31 cellular contexts compared by ENCODE assay signal in the genomic region with DNA sequence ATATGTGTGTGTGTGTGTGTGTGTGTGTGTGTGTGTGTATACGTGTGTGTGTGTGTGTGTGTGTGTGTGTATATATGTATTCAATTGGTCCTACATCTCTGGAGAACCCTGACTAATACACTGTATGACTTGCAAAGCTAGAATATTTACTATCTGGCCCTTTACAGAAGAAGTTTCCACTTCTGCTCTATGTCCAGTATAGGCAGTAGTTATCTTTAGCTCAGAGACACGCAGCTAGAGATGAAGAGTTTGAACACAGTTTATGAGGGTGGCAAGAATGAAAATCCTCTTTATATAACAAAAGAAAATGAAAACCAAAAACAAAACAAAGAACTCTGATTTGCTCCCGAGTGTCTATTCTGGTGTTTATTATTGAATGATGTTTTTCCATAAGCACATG.
A peak's percentile ranks its signal among the peaks of the same experiment; 100 is the strongest.
DNase-seq lines count a peak whose midpoint lies in the region; TF ChIP-seq lines count a peak whose summit lies in the region.
"Had no signal": no experiment of that assay in that cellular context is flagged by ENCODE, and none has a peak within 500 bp of the region (broad histone marks: within the 10 kb centered on the region; RNA-seq: fewer than 3 reads in every experiment).

No MANE protein-coding gene starts in this region.

- intact Hi-C loops in sigmoid colon (cut with DNase I) = no loop called here

- H3K4me1 ChIP-seq in rectal smooth muscle tissue (ENCODE audit: control insufficient read depth, insufficient read depth, low read length) (peaks cover 8% of the 10 kb centered on the region), sigmoid colon (peaks cover 0 to 14% (median 5%) of the 10 kb centered on the region in 4 donors), stomach smooth muscle (ENCODE audit: control insufficient read depth, insufficient read depth, low read length) (peaks cover 22% of the 10 kb centered on the region)
- H3K4me1 ChIP-seq: A549; BE2C; BLaER1; BLaER1 treated with 17β-estradiol and CSF1 and Interleukin-3, amounts not matched to agents 10 nM and 100 nM; Caco-2 had no signal

- H3K27ac ChIP-seq in rectal smooth muscle tissue (ENCODE audit: low read depth, low read length) = peak overlapping the region; percentile 69
- H3K27ac ChIP-seq in sigmoid colon = peak overlapping the region in 2 of 4 donors; percentile 56 to 74
- H3K27ac ChIP-seq in stomach smooth muscle (ENCODE audit: low read length) = peak overlapping the region; percentile 53
- H3K27ac ChIP-seq: 22Rv1; A549; BLaER1; BLaER1 treated with 17β-estradiol and CSF1 and Interleukin-3, amounts not matched to agents 10 nM and 100 nM; C4-2B had no signal

- DNase-seq in sigmoid colon = no peak
- no peak for DNase-seq in A172 (ENCODE audit: low spot score)
- DNase-seq in HuH-7.5 (ENCODE audit: low spot score) = no peak
- DNase-seq in superior temporal gyrus (ENCODE audit: extremely low spot score) = no peak
- DNase-seq: 8988T; ACHN; AML-193; BE2C; C1 segment of cervical spinal cord; Caco-2; Calu3; CD4-positive, alpha-beta memory T cell; CD4-positive, alpha-beta T cell; CD4-positive, CD25-positive, alpha-beta regulatory T cell; CD8-positive, alpha-beta memory T cell; CD8-positive, alpha-beta T cell; COR-L47; DMS 273 treated with DMSO at 0.1 percent for 48 hours; DMS153; DMS53; DMS79; DMS79 treated with DMSO at 0.1 percent for 48 hours; DND-41; EL had no signal

- peak in 3 of 4 donors; percentile 25 to 76 (median 47) for TF ChIP-seq EP300 in sigmoid colon (IDR thresholded peaks at IDR 0.05)

- H3K4me3 ChIP-seq in rectal smooth muscle tissue (ENCODE audit: low read length) (no peak overlapping the region), sigmoid colon (no peak overlapping the region), stomach smooth muscle (ENCODE audit: low read length in 2 of 2) (no peak overlapping the region)
- H3K4me3 ChIP-seq: A549; BLaER1; BLaER1 treated with 17β-estradiol and CSF1 and Interleukin-3, amounts not matched to agents 10 nM and 100 nM had no signal

- H3K9me3 ChIP-seq in sigmoid colon = no peaks in the 10 kb centered on the region
- peaks cover 0 to 5% of the 10 kb centered on the region in 2 donors for H3K9me3 ChIP-seq in stomach smooth muscle (ENCODE audit: control insufficient read depth in 2 of 2, low read length in 2 of 2)
- H3K9me3 ChIP-seq: A549, BE2C, Caco-2 had no signal

- no peaks in the 10 kb centered on the region for H3K36me3 ChIP-seq in rectal smooth muscle tissue (ENCODE audit: control insufficient read depth, insufficient read depth, low read length)
- no peaks in the 10 kb centered on the region for H3K36me3 ChIP-seq in sigmoid colon
- H3K36me3 ChIP-seq in stomach smooth muscle (ENCODE audit: control insufficient read depth in 2 of 2, insufficient read depth in 2 of 2, low read length in 2 of 2) = no peaks in the 10 kb centered on the region
- H3K36me3 ChIP-seq: BE2C; BLaER1; BLaER1 treated with 17β-estradiol and CSF1 and Interleukin-3, amounts not matched to agents 10 nM and 100 nM had no signal

- no peak for TF ChIP-seq POLR2A in sigmoid colon (IDR thresholded peaks at IDR 0.05)

- H3K27me3 ChIP-seq in rectal smooth muscle tissue (ENCODE audit: control insufficient read depth, insufficient read depth, low read length) (no peaks in the 10 kb centered on the region), sigmoid colon (no peaks in the 10 kb centered on the region), stomach smooth muscle (ENCODE audit: control insufficient read depth in 1 of 2, insufficient read depth in 2 of 2, low read length in 2 of 2) (no peaks in the 10 kb centered on the region)
- H3K27me3 ChIP-seq: BLaER1; BLaER1 treated with 17β-estradiol and CSF1 and Interleukin-3, amounts not matched to agents 10 nM and 100 nM had no signal

- H3K9ac ChIP-seq in rectal smooth muscle tissue (ENCODE audit: low read length) (no peak overlapping the region), stomach smooth muscle (ENCODE audit: low read length in 2 of 2) (no peak overlapping the region)
- H3K9ac ChIP-seq: BLaER1; BLaER1 treated with 17β-estradiol and CSF1 and Interleukin-3, amounts not matched to agents 10 nM and 100 nM had no signal

- WGBS in sigmoid colon, 2 donors = 73 to 77% methylated on average over 3 of the region's 3 CpGs

- no peak for TF ChIP-seq CTCF in sigmoid colon (IDR thresholded peaks at IDR 0.05)
